ENCODE assay signal across 14 cellular contexts in the genomic region with DNA sequence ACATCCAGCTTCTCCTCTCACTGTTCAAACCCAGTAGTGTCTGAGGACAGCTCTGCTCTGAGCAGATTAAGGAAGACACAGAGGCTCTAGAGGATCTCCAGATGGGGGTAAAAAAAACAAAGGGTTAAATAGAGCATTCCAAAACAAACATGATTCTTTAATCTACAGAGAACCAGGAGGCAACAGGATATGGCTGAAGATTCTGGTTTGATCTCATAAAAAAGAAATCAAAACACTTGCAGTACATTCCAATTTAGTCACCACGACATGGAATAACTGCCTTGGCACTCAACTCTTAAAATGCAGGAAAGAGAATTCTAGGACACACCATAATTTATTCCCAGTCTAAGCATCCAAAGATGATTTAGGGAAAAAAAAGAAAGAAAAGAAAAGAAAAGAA. TPM values are rescaled to one million over a fixed set of nuclear protein-coding genes. Genes with fewer than 3 reads are reported as not detected.
A peak's percentile ranks its signal among the peaks of the same experiment; 100 is the strongest.
DNase-seq lines count a peak whose midpoint lies in the region; ATAC-seq and TF ChIP-seq lines count a peak whose summit lies in the region.
"Had no signal": no experiment of that assay in that cellular context is flagged by ENCODE, and none has a peak within 500 bp of the region (broad histone marks: within the 10 kb centered on the region; RNA-seq: fewer than 3 reads in every experiment).

No MANE protein-coding gene starts in this region.

- H3K4me1 Mint-ChIP-seq in nephron (peaks cover 12% of the 10 kb centered on the region), mesothelial cell of epicardium (peaks cover 10% of the 10 kb centered on the region)

- no peaks in the 10 kb centered on the region for H3K9me3 Mint-ChIP-seq in nephron
- no peaks in the 10 kb centered on the region for H3K9me3 Mint-ChIP-seq in mesothelial cell of epicardium

- H3K27ac Mint-ChIP-seq in nephron (peak overlapping the region in 2 of 3 experiments; percentile 26 to 49), mesothelial cell of epicardium (no peak overlapping the region)

- POLR2A ChIA-PET in HEK293 (lab: Yijun Ruan, JAX), result no interaction called here

- H3K4me3 ChIP-seq in HEK293 (ENCODE audit: low read depth, low read length), result no peak overlapping the region
- H3K4me3 ChIP-seq: left lung had no signal

- ATAC-seq in GM21723 (IDR thresholded peaks at IDR 0.05; ENCODE audit: unreplicated experiment), result no peak

- H3K27ac ChIP-seq in HEK293 (ENCODE audit: extremely low read depth, low read depth, low read length), result no peak overlapping the region

- H3K9me3 ChIP-seq in HEK293 (ENCODE audit: control insufficient read depth, insufficient read depth, low read depth, low read length), result no peaks in the 10 kb centered on the region
- H3K9me3 ChIP-seq: left lung had no signal

- no peaks in the 10 kb centered on the region for H3K4me1 ChIP-seq in HEK293 (ENCODE audit: control insufficient read depth, insufficient read depth, low read length)

- peak; percentile 50 for DNase-seq in AG08395 (ENCODE audit: low spot score)
- peak; percentile 43 for DNase-seq in astrocyte of the hippocampus (ENCODE audit: low read depth, low spot score)
- DNase-seq in mesothelial cell of epicardium (ENCODE audit: low spot score in 2 of 2, unreplicated experiment in 2 of 2), result no peak
- no peak for DNase-seq in SW480 (ENCODE audit: low spot score)
- DNase-seq in NCI-H2081 treated with DMSO at 0.1 percent for 48 hours (lab: John Stamatoyannopoulos, UW), result no peak
- DNase-seq: left lung; NCI-H1930; NCI-H524; stimulated activated CD4-positive, alpha-beta T cell treated with anti-CD3 and anti-CD28 coated beads, Interleukin-1b, Interleukin-23, amount 100 ng/mL, for 48 hours had no signal

- no peaks in the 10 kb centered on the region for H3K36me3 Mint-ChIP-seq in nephron (ENCODE audit: low read depth)
- H3K36me3 Mint-ChIP-seq in mesothelial cell of epicardium, result no peaks in the 10 kb centered on the region

- TF ChIP-seq CTCF in HEK293 (tag by site-specific recombination; IDR thresholded peaks at IDR 0.05) (no peak), nephron (IDR thresholded peaks at IDR 0.05; ENCODE audit: unreplicated experiment in 3 of 3) (no peak), mesothelial cell of epicardium (IDR thresholded peaks at IDR 0.05; ENCODE audit: unreplicated experiment) (no peak)

- no peak overlapping the region for H3K4me3 Mint-ChIP-seq in nephron
- H3K4me3 Mint-ChIP-seq in mesothelial cell of epicardium, result no peak overlapping the region

- H3K27me3 Mint-ChIP-seq in nephron (ENCODE audit: low read depth), result no peaks in the 10 kb centered on the region
- no peaks in the 10 kb centered on the region for H3K27me3 Mint-ChIP-seq in mesothelial cell of epicardium (ENCODE audit: low read depth)

- no peaks in the 10 kb centered on the region for H3K36me3 ChIP-seq in HEK293 (ENCODE audit: control insufficient read depth in 2 of 2, insufficient read depth in 1 of 2, low read length in 2 of 2)
- H3K36me3 ChIP-seq: left lung had no signal

- CTCF ChIA-PET in HEK293 (lab: Yijun Ruan, JAX), result no interaction called here

TF ChIP-seq in HEK293, 187 proteins besides CTCF, POLR2A, EP300 and RAD21:
- TF ChIP-seq ZNF791 (tag by site-specific recombination; IDR thresholded peaks at IDR 0.05) (no peak), GLIS1 (tag by site-specific recombination; IDR thresholded peaks at IDR 0.05) (peak; percentile 69)

RNA-seq across cellular contexts. Expression of gene TM4SF4, which starts 32.0 kb away (rescaled TPM):
- 0.34 to 1.8 TPM (median 1.4 TPM) in 3 replicates for total RNA-seq in mesothelial cell of epicardium
- total RNA-seq: pulmonary artery endothelial cell, subcutaneous adipose tissue had no signal

Comparison
In these comparisons a context has a peak if more than half of its experiments do, and no peak if none do; other contexts are left out.
1. DNase-seq: peak in AG08395 (single experiment) and astrocyte of the hippocampus (single experiment); none in mesothelial cell of epicardium (0 of 2), SW480 (single experiment) and NCI-H2081 treated with DMSO at 0.1 percent for 48 hours (single experiment).